ENCODE assay signal across 9 cellular contexts in the genomic region with DNA sequence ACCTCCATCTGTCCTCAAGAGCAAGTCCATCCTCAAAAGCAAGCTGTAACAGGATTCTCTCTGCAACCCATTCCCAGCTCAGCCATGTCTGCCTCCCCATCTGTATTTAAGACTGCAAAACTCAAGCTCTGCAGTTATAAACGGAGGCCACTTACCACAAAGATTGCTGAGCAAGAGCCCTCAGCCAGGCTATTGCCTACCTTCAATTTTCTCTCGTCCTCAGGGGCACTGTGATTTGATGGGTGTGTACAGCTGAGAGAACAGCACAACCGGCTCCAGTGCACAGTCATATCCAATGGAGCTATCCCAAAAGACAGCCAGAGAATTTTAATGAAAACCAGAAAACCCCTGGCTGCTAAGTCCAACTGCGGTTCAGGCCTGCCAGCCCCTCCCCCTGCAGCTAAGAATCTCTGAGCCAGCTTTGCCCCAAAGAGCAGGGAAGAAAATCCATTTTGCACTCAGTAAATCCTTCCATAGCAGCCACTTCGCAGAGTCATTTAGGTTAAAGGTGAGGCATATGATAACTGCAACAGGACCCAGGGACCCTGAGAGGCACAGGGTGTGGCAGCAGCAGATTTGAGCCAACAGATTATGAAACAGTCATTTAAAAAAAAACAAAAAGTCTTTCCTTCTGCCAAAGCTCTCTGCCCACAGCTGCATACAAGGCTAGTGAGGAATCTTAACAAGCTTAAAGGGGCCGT.
A peak's percentile ranks its signal among the peaks of the same experiment; 100 is the strongest.
DNase-seq lines count a peak whose midpoint lies in the region; ATAC-seq and TF ChIP-seq lines count a peak whose summit lies in the region.
"Had no signal": no experiment of that assay in that cellular context is flagged by ENCODE, and none has a peak within 500 bp of the region (broad histone marks: within the 10 kb centered on the region; RNA-seq: fewer than 3 reads in every experiment).

No MANE protein-coding gene starts in this region.

- TF ChIP-seq CTCF in OCI-LY1 (IDR thresholded peaks at IDR 0.05; ENCODE audit: low read length) (no peak), nephron progenitor cell (IDR thresholded peaks at IDR 0.05) (no peak)

- peak overlapping the region; percentile 54 for H3K4me3 Mint-ChIP-seq in nephron progenitor cell

- H3K79me2 ChIP-seq in OCI-LY1 (ENCODE audit: insufficient read depth, low read length), result peaks cover 84% of the 10 kb centered on the region

- H3K9ac ChIP-seq in OCI-LY1 (ENCODE audit: low read length), result peak overlapping the region; percentile 29

- no peaks in the 10 kb centered on the region for H4K20me1 ChIP-seq in OCI-LY1 (ENCODE audit: insufficient read depth, low read length)

- H3K27ac Mint-ChIP-seq in nephron progenitor cell, result peak overlapping the region; percentile 97

- H3K9me3 Mint-ChIP-seq in nephron progenitor cell, result no peaks in the 10 kb centered on the region

- H3K9me3 ChIP-seq in OCI-LY1 (ENCODE audit: low read length), result no peaks in the 10 kb centered on the region

- H3K4me1 Mint-ChIP-seq in nephron progenitor cell, result peaks cover 50% of the 10 kb centered on the region

- no peaks in the 10 kb centered on the region for H3F3A ChIP-seq in OCI-LY1 (ENCODE audit: insufficient read depth, low read length)

- peak overlapping the region; percentile 26 for H3K4me2 ChIP-seq in OCI-LY1 (ENCODE audit: low read length)

- H3K4me1 ChIP-seq in OCI-LY1 (ENCODE audit: insufficient read depth, low read length, severe bottlenecking), result peaks cover 46% of the 10 kb centered on the region

- no peaks in the 10 kb centered on the region for H3K27me3 ChIP-seq in OCI-LY1 (ENCODE audit: insufficient read depth, low read length)

- peak overlapping the region; percentile 8 for H3K4me3 ChIP-seq in OCI-LY1 (ENCODE audit: low read depth, low read length, poor library complexity, severe bottlenecking)

- no peaks in the 10 kb centered on the region for H3K36me3 Mint-ChIP-seq in nephron progenitor cell (ENCODE audit: low read depth)

- H3K9me2 ChIP-seq in OCI-LY1 (ENCODE audit: low read depth, low read length), result no peaks in the 10 kb centered on the region

- ATAC-seq in HG03097 (IDR thresholded peaks at IDR 0.05; ENCODE audit: low FRiP score, unreplicated experiment), result no peak

- DNase-seq in NCI-H2196 treated with DMSO at 0.1 percent for 48 hours (lab: John Stamatoyannopoulos, UW; ENCODE audit: unreplicated experiment) (peak; percentile 45), NCI-H2196 (lab: John Stamatoyannopoulos, UW; ENCODE audit: unreplicated experiment) (no peak), epithelial cell of prostate (ENCODE audit: low read depth, low spot score) (no peak), nephron progenitor cell (peak; percentile 19), T-helper 9 cell (no peak), NCI-H128 (lab: John Stamatoyannopoulos, UW; ENCODE audit: unreplicated experiment) (no peak)
- DNase-seq: DND-41 had no signal

- no peak overlapping the region for H2AFZ ChIP-seq in OCI-LY1 (ENCODE audit: low read length)

- peak overlapping the region; percentile 31 for H3K27ac ChIP-seq in OCI-LY1 (ENCODE audit: low read depth, low read length, poor library complexity, severe bottlenecking)
- H3K27ac ChIP-seq in epithelial cell of prostate, result peak overlapping the region; percentile 46

- H3K36me3 ChIP-seq in OCI-LY1 (ENCODE audit: insufficient read depth, low read length), result peaks cover 12% of the 10 kb centered on the region

- no peaks in the 10 kb centered on the region for H3K27me3 Mint-ChIP-seq in nephron progenitor cell (ENCODE audit: low read depth, poor library complexity)

Comparison
In these comparisons a context has a peak if more than half of its experiments do, and no peak if none do; other contexts are left out.
1. DNase-seq: peak in NCI-H2196 treated with DMSO at 0.1 percent for 48 hours (single experiment) and nephron progenitor cell (single experiment); none in NCI-H2196 (single experiment), epithelial cell of prostate (single experiment), T-helper 9 cell (single experiment) and NCI-H128 (single experiment).